In the genomic region with DNA sequence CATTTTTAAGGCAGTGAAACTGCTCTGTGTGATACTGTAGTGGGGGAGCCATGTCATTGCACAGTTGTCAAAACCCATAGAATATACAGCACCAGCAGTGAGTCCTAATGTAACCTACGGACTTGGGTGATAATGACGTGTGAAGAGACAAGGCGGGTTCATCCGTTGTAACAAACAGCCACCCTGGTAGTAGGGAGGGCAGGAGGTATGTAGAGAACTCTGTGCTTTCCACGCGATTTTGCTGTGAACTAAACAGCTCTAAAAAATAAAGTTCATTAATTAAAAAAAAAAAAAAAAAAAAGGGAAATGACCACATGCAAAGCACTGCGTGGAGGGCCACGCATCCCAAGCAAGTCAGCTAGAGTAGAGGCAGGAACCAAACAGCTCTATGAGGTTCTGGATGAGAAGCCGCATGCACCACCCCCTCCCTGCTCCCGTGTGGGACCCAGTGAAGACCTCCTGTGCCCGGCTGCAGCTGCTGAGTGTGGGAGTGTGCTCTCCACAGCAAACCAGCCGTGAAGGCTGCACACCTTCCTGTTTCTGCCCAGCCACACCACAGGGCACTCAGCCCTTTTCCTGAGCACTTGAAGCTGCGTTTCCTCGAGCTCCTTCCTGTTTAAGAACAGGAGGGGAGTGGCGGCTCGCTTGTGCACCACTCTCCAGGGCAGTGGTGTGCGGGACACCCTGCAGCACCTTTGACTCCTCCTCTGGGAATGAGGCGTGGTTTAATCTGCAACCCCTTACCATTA, we compare ENCODE assay signal across 8 cellular contexts.
DNase-seq lines count a peak whose midpoint lies in the region; ATAC-seq and TF ChIP-seq lines count a peak whose summit lies in the region.

No MANE protein-coding gene starts in this region.

- H3K27ac Mint-ChIP-seq in activated naive CD8-positive, alpha-beta T cell: peak overlapping the region; percentile 67
- no peak overlapping the region for H3K27ac Mint-ChIP-seq in neural progenitor cell

- no peak overlapping the region for H3K4me2 ChIP-seq in neural progenitor cell

- no peak overlapping the region for H3K9ac ChIP-seq in neural progenitor cell

- no peaks in the 10 kb centered on the region for H3K9me3 ChIP-seq in neural progenitor cell (ENCODE audit: low read depth)

- no peaks in the 10 kb centered on the region for H3K79me2 ChIP-seq in neural progenitor cell (ENCODE audit: low read depth)

- H3K4me3 ChIP-seq in neural progenitor cell: no peak overlapping the region

- no peak overlapping the region for H3K27ac ChIP-seq in neural progenitor cell

- no peaks in the 10 kb centered on the region for H3K27me3 Mint-ChIP-seq in activated naive CD8-positive, alpha-beta T cell
- peaks cover 5% of the 10 kb centered on the region for H3K27me3 Mint-ChIP-seq in neural progenitor cell (ENCODE audit: insufficient read depth, low read depth)

- ATAC-seq in GM18502 (IDR thresholded peaks at IDR 0.05; ENCODE audit: poor library complexity, unreplicated experiment): peak; percentile 67
- ATAC-seq in HG02588 (IDR thresholded peaks at IDR 0.05; ENCODE audit: unreplicated experiment): peak; percentile 57
- ATAC-seq in GM18870 (IDR thresholded peaks at IDR 0.05; ENCODE audit: unreplicated experiment): no peak
- ATAC-seq in HG03565 (IDR thresholded peaks at IDR 0.05; ENCODE audit: unreplicated experiment): no peak

- H3K36me3 ChIP-seq in neural progenitor cell: no peaks in the 10 kb centered on the region

- no peak overlapping the region for H2AFZ ChIP-seq in neural progenitor cell (replicated peaks)

- H3F3A ChIP-seq in neural progenitor cell (ENCODE audit: low read depth): no peaks in the 10 kb centered on the region

- in situ Hi-C loops in GM13977 (cut with MboI; ENCODE audit: low pct_unique_long_range_greater_than_20kb, low sequenced_read_pairs, unreplicated experiment): no loop called here

- no peak for TF ChIP-seq CTCF in neural progenitor cell (IDR thresholded peaks at IDR 0.05)
- TF ChIP-seq CTCF in GM13977 (IDR thresholded peaks at IDR 0.05; ENCODE audit: extremely low read depth, insufficient read depth, missing control alignments): no peak

- peak overlapping the region; percentile 68 for H3K4me3 Mint-ChIP-seq in activated naive CD8-positive, alpha-beta T cell
- H3K4me3 Mint-ChIP-seq in neural progenitor cell: no peak overlapping the region

- DNase-seq in NCI-H69 (lab: John Stamatoyannopoulos, UW) (peak; percentile 23), neural progenitor cell (ENCODE audit: low spot score) (peak; percentile 17), GM13977 (ENCODE audit: low spot score) (no peak)

- peaks cover 94% of the 10 kb centered on the region for H3K4me1 Mint-ChIP-seq in activated naive CD8-positive, alpha-beta T cell (ENCODE audit: low read depth)
- H3K4me1 Mint-ChIP-seq in neural progenitor cell: peaks cover 60% of the 10 kb centered on the region

- H4K20me1 ChIP-seq in neural progenitor cell (ENCODE audit: low read depth): no peaks in the 10 kb centered on the region

- H3K4me1 ChIP-seq in neural progenitor cell: peaks cover 15% of the 10 kb centered on the region

- no peaks in the 10 kb centered on the region for H3K27me3 ChIP-seq in neural progenitor cell

- H3K9me3 Mint-ChIP-seq in activated naive CD8-positive, alpha-beta T cell (ENCODE audit: low read depth): no peaks in the 10 kb centered on the region
- no peaks in the 10 kb centered on the region for H3K9me3 Mint-ChIP-seq in neural progenitor cell

- H3K36me3 Mint-ChIP-seq in activated naive CD8-positive, alpha-beta T cell: no peaks in the 10 kb centered on the region
- H3K36me3 Mint-ChIP-seq in neural progenitor cell: no peaks in the 10 kb centered on the region

Comparison
In these comparisons a context has a peak if more than half of its experiments do, and no peak if none do; other contexts are left out.
1. ATAC-seq: peak in GM18502 (single experiment) and HG02588 (single experiment); none in GM18870 (single experiment) and HG03565 (single experiment).